4 cellular contexts compared by ENCODE assay signal in the genomic region with DNA sequence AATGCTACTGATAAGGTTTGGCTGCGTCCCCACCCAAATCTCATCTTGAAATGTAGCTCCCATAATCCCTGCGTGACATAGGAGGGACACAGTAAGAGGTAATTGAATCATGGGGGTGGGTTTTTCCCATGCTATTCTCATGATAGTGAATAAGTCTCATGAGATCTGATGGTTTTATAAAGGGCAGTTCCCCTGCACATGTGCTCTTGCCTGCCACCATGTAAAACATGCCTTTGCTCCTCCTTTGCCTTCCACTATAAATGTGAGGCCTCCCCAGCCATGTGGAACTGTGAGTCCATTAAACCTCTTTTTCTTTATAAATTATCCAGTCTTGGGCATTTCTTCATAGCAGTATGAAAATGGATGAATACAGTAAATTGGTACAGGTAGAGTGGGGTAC. TPM values are rescaled to one million over a fixed set of nuclear protein-coding genes. Genes with fewer than 3 reads are reported as not detected.
"Had no signal": no experiment of that assay in that cellular context is flagged by ENCODE, and none has a peak within 500 bp of the region (broad histone marks: within the 10 kb centered on the region; RNA-seq: fewer than 3 reads in every experiment).

No MANE protein-coding gene starts in this region.

RNA-seq across cellular contexts. Expression of a gene that starts 20.2 kb away (rescaled TPM):
- total RNA-seq: dermis blood vessel endothelial cell, dermis microvascular lymphatic vessel endothelial cell, endothelial cell of umbilical vein, foreskin keratinocyte had no signal
- polyA plus RNA-seq: foreskin keratinocyte had no signal
